In genomic region chr9:128886211-128886826, GRCh38 we compare ENCODE assay signal across 1 cellular context.
TF ChIP-seq lines count a peak whose summit lies in the region.

No MANE protein-coding gene starts in this region.

TF ChIP-seq in GM23338, 12 proteins besides CTCF, POLR2A, EP300 and RAD21:
- TF ChIP-seq REST (IDR thresholded peaks at IDR 0.05; ENCODE audit: unreplicated experiment) (no peak), ZNF331 (CRISPR knock-in tag; IDR thresholded peaks at IDR 0.05; ENCODE audit: low read depth) (no peak), JUNB (IDR thresholded peaks at IDR 0.05; ENCODE audit: unreplicated experiment) (no peak)
